25 cellular contexts compared by ENCODE assay signal in the genomic region with DNA sequence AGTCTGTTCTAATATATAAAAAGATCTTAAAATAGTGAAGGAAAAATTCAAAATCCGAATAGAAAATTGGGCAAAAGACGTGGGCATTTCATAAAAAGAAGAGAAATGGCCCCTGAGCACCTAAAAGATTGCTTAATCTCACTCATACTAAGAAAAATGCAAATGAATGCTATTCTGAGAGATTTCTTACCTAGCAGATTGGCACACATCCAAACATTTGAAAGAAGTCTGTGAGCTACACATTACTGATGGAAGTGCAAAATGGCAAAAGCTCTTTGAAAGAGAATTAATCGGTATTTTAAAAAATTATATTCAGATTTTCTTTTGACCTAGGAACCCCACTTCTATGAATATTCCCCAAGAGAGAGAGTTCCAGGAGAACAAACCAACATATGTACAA.
"Had no signal": no experiment of that assay in that cellular context is flagged by ENCODE, and none has a peak within 500 bp of the region (broad histone marks: within the 10 kb centered on the region; RNA-seq: fewer than 3 reads in every experiment).

No MANE protein-coding gene starts in this region.

- H3K36me3 Mint-ChIP-seq: memory B cell, mesothelial cell of epicardium, natural killer cell had no signal

- H3K9me3 ChIP-seq: left ventricle myocardium inferior, lower lobe of right lung, prostate gland, spleen, stomach, thoracic aorta, transverse colon had no signal

- H3K27ac ChIP-seq: coronary artery, foreskin keratinocyte, hepatocyte, left ventricle myocardium inferior, lower lobe of right lung, parathyroid adenoma, prostate gland, spleen, stomach, thoracic aorta, transverse colon had no signal

- H3K79me2 ChIP-seq: hepatocyte, parathyroid adenoma had no signal

- ATAC-seq: foreskin keratinocyte, left cardiac atrium, lower lobe of right lung, natural killer cell, sciatic nerve had no signal

- H3K27me3 Mint-ChIP-seq: memory B cell had no signal

- H3K27me3 ChIP-seq: foreskin keratinocyte, hepatocyte, spleen, stomach, transverse colon had no signal

- H3K4me3 ChIP-seq: coronary artery, hepatocyte, left ventricle myocardium inferior, lower lobe of right lung, prostate gland, spleen, stomach, thoracic aorta, transverse colon had no signal

- H3K4me3 Mint-ChIP-seq: endodermal cell, memory B cell, mesothelial cell of epicardium, natural killer cell had no signal

- DNase-seq: effector CD4-positive, alpha-beta T cell; endodermal cell; erythroblast; foreskin keratinocyte; kidney; left cardiac atrium; left ventricle myocardium inferior; lower lobe of right lung; natural killer cell; occipital lobe; spleen; stimulated activated CD4-positive, alpha-beta T cell treated with anti-CD3 and anti-CD28 coated beads, Interleukin-15, amount 100 ng/mL, for 24 hours; stimulated activated CD4-positive, alpha-beta T cell treated with anti-CD3 and anti-CD28 coated beads, Interleukin-1b, Interleukin-23, amount 100 ng/mL, for 48 hours; stimulated activated CD4-positive, alpha-beta T cell treated with anti-CD3 and anti-CD28 coated beads, Interleukin-4, amount 100 ng/mL, for 4 hours; stimulated activated naive CD4-positive, alpha-beta T cell; stomach; transverse colon had no signal

- H3K9me3 Mint-ChIP-seq: endodermal cell, mesothelial cell of epicardium had no signal

- H3K36me3 ChIP-seq: left ventricle myocardium inferior, lower lobe of right lung, prostate gland, spleen, stomach, thoracic aorta, transverse colon had no signal

- H3K4me2 ChIP-seq: hepatocyte had no signal

- H3K4me1 ChIP-seq: foreskin keratinocyte, left ventricle myocardium inferior, lower lobe of right lung, parathyroid adenoma, prostate gland, spleen, stomach, transverse colon had no signal

- H2AFZ ChIP-seq: hepatocyte, parathyroid adenoma had no signal

- H3K9ac ChIP-seq: parathyroid adenoma had no signal

- H3K27ac Mint-ChIP-seq: endodermal cell, memory B cell, mesothelial cell of epicardium, natural killer cell had no signal

- H3K4me1 Mint-ChIP-seq: memory B cell, mesothelial cell of epicardium, natural killer cell had no signal
